1 cellular context compared by ENCODE assay signal in the genomic region with DNA sequence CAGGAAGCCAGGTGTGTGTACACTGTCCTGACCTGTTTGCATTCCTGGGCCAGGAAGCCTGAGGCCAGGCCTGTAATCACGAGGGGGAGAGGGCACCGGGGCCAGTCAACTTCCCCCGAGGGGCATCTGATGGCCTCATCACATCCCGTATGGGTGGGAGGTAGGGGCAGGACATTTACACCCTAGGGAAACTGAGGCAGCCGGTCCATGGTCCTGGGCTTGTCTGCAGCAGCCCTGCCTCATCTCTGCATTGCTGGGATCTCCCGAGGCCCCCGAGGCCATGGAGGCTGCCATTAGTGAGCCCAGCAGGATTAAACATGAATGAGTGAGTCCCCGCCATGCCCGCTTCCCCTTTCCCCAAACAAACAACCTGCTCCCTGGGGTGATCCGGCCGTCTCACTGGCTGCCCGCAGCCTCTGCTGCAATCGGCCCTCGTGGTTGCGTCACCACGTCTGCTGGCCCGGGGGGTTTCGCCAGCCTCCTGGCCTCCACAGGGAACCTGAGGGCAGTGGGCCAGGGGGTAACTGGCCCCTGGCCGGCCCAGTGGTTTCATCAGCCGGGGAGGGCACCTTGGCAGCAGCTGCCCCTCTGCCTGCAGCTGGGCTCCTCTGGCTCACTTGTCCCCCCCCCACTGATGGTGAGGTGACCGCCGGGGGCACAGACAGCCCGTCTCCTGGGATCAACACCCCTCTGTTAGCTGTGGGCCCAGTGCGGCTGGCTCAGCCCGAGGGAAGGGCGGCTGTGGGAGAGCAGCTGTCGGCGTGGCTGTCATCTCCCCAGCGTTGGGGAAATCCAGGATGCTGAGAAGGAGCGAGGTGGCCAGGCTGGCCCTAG.
A peak's percentile ranks its signal among the peaks of the same experiment; 100 is the strongest.
TF ChIP-seq lines count a peak whose summit lies in the region.

No MANE protein-coding gene starts in this region.

TF ChIP-seq in HepG2, 621 proteins besides CTCF, POLR2A, EP300 and RAD21 (continued from another document and continues in another):
- TF ChIP-seq, protein P1, sequence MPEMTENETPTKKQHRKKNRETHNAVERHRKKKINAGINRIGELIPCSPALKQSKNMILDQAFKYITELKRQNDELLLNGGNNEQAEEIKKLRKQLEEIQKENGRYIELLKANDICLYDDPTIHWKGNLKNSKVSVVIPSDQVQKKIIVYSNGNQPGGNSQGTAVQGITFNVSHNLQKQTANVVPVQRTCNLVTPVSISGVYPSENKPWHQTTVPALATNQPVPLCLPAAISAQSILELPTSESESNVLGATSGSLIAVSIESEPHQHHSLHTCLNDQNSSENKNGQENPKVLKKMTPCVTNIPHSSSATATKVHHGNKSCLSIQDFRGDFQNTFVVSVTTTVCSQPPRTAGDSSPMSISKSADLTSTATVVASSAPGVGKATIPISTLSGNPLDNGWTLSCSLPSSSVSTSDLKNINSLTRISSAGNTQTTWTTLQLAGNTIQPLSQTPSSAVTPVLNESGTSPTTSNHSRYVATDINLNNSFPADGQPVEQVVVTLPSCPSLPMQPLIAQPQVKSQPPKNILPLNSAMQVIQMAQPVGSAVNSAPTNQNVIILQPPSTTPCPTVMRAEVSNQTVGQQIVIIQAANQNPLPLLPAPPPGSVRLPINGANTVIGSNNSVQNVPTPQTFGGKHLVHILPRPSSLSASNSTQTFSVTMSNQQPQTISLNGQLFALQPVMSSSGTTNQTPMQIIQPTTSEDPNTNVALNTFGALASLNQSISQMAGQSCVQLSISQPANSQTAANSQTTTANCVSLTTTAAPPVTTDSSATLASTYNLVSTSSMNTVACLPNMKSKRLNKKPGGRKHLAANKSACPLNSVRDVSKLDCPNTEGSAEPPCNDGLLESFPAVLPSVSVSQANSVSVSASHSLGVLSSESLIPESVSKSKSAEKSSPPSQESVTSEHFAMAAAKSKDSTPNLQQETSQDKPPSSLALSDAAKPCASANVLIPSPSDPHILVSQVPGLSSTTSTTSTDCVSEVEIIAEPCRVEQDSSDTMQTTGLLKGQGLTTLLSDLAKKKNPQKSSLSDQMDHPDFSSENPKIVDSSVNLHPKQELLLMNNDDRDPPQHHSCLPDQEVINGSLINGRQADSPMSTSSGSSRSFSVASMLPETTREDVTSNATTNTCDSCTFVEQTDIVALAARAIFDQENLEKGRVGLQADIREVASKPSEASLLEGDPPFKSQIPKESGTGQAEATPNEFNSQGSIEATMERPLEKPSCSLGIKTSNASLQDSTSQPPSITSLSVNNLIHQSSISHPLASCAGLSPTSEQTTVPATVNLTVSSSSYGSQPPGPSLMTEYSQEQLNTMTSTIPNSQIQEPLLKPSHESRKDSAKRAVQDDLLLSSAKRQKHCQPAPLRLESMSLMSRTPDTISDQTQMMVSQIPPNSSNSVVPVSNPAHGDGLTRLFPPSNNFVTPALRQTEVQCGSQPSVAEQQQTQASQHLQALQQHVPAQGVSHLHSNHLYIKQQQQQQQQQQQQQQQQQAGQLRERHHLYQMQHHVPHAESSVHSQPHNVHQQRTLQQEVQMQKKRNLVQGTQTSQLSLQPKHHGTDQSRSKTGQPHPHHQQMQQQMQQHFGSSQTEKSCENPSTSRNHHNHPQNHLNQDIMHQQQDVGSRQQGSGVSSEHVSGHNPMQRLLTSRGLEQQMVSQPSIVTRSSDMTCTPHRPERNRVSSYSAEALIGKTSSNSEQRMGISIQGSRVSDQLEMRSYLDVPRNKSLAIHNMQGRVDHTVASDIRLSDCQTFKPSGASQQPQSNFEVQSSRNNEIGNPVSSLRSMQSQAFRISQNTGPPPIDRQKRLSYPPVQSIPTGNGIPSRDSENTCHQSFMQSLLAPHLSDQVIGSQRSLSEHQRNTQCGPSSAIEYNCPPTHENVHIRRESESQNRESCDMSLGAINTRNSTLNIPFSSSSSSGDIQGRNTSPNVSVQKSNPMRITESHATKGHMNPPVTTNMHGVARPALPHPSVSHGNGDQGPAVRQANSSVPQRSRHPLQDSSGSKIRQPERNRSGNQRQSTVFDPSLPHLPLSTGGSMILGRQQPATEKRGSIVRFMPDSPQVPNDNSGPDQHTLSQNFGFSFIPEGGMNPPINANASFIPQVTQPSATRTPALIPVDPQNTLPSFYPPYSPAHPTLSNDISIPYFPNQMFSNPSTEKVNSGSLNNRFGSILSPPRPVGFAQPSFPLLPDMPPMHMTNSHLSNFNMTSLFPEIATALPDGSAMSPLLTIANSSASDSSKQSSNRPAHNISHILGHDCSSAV (CRISPR knock-in tag; IDR thresholded peaks at IDR 0.05; ENCODE audit: borderline replicate concordance), result no peak
- TF ChIP-seq MIER2 (CRISPR knock-in tag; IDR thresholded peaks at IDR 0.05), result no peak
- TF ChIP-seq ZNF337 (CRISPR knock-in tag; IDR thresholded peaks at IDR 0.05; ENCODE audit: borderline replicate concordance, low read depth), result peak; percentile 85
- TF ChIP-seq POGK (CRISPR knock-in tag; conservative IDR thresholded peaks at IDR 0.05), result peak; percentile 89; the same call in 1 of the 2 replicates
- TF ChIP-seq RFX5 (IDR thresholded peaks at IDR 0.05; ENCODE audit: low read depth, low read length), result no peak
- peak; percentile 96; the same call in 1 of the 2 replicates for TF ChIP-seq ZNF232 (CRISPR knock-in tag; IDR thresholded peaks at IDR 0.05; ENCODE audit: borderline replicate concordance)
- peak; percentile 94 for TF ChIP-seq YEATS4 (CRISPR knock-in tag; IDR thresholded peaks at IDR 0.05; ENCODE audit: borderline replicate concordance)
- no peak; the same call in 1 of the 2 replicates for TF ChIP-seq ZNF20 (CRISPR knock-in tag; IDR thresholded peaks at IDR 0.05)
- TF ChIP-seq TRIM24 (CRISPR knock-in tag; IDR thresholded peaks at IDR 0.05), result peak; percentile 58; the same call in 1 of the 2 replicates
- no peak for TF ChIP-seq ZNF644 (CRISPR knock-in tag; IDR thresholded peaks at IDR 0.05; ENCODE audit: low read depth)
- no peak for TF ChIP-seq ZNF180 (CRISPR knock-in tag; IDR thresholded peaks at IDR 0.05; ENCODE audit: borderline replicate concordance, low read depth)
- TF ChIP-seq, protein P2, sequence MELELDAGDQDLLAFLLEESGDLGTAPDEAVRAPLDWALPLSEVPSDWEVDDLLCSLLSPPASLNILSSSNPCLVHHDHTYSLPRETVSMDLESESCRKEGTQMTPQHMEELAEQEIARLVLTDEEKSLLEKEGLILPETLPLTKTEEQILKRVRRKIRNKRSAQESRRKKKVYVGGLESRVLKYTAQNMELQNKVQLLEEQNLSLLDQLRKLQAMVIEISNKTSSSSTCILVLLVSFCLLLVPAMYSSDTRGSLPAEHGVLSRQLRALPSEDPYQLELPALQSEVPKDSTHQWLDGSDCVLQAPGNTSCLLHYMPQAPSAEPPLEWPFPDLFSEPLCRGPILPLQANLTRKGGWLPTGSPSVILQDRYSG (CRISPR knock-in tag; IDR thresholded peaks at IDR 0.05), result no peak
- TF ChIP-seq BRD4 (CRISPR knock-in tag; IDR thresholded peaks at IDR 0.05), result peak; percentile 50
- TF ChIP-seq ZNF530 (CRISPR knock-in tag; IDR thresholded peaks at IDR 0.05; ENCODE audit: low read depth), result no peak
- TF ChIP-seq ZMAT3 (CRISPR knock-in tag; conservative IDR thresholded peaks at IDR 0.05), result peak; percentile 68; the same call in 1 of the 2 replicates
- peak; percentile 25 for TF ChIP-seq CBX1 (IDR thresholded peaks at IDR 0.05; ENCODE audit: low read depth)
- TF ChIP-seq ZNF570 (CRISPR knock-in tag; IDR thresholded peaks at IDR 0.05; ENCODE audit: borderline replicate concordance), result peak; percentile 23; the same call in 1 of the 2 replicates
- TF ChIP-seq KDM2A (CRISPR knock-in tag; IDR thresholded peaks at IDR 0.05; ENCODE audit: borderline replicate concordance, low read depth), result peak; percentile 92
- TF ChIP-seq NONO (IDR thresholded peaks at IDR 0.05), result no peak
- peak; percentile 71 for TF ChIP-seq NONO (CRISPR knock-in tag; conservative IDR thresholded peaks at IDR 0.05)
- peak; percentile 98 for TF ChIP-seq MED1 (CRISPR knock-in tag; IDR thresholded peaks at IDR 0.05)
- peak; percentile 76 for TF ChIP-seq YEATS2 (CRISPR knock-in tag; IDR thresholded peaks at IDR 0.05; ENCODE audit: borderline replicate concordance)
- TF ChIP-seq HMG20B (CRISPR knock-in tag; conservative IDR thresholded peaks at IDR 0.05), result peak; percentile 83; the same call in 1 of the 2 replicates
- peak; percentile 52; the same call in 1 of the 2 replicates for TF ChIP-seq ZNF264 (CRISPR knock-in tag; IDR thresholded peaks at IDR 0.05)
- peak; percentile 87 for TF ChIP-seq ERF (CRISPR knock-in tag; IDR thresholded peaks at IDR 0.05)
- TF ChIP-seq, protein P3, sequence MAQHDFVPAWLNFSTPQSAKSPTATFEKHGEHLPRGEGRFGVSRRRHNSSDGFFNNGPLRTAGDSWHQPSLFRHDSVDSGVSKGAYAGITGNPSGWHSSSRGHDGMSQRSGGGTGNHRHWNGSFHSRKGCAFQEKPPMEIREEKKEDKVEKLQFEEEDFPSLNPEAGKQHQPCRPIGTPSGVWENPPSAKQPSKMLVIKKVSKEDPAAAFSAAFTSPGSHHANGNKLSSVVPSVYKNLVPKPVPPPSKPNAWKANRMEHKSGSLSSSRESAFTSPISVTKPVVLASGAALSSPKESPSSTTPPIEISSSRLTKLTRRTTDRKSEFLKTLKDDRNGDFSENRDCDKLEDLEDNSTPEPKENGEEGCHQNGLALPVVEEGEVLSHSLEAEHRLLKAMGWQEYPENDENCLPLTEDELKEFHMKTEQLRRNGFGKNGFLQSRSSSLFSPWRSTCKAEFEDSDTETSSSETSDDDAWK (CRISPR knock-in tag; IDR thresholded peaks at IDR 0.05), result no peak
- peak; percentile 91 for TF ChIP-seq SNAI1 (CRISPR knock-in tag; IDR thresholded peaks at IDR 0.05; ENCODE audit: borderline replicate concordance)
- TF ChIP-seq ATAD3A (CRISPR knock-in tag; IDR thresholded peaks at IDR 0.05), result peak; percentile 60; the same call in 1 of the 2 replicates
- TF ChIP-seq IRF1 (CRISPR knock-in tag; IDR thresholded peaks at IDR 0.05; ENCODE audit: low read depth), result no peak; the same call in none of the 2 replicates
- peak; percentile 75; the same call in 1 of the 2 replicates for TF ChIP-seq MZF1 (CRISPR knock-in tag; IDR thresholded peaks at IDR 0.05; ENCODE audit: borderline replicate concordance)
- peak; percentile 48 for TF ChIP-seq SRSF4 (IDR thresholded peaks at IDR 0.05; ENCODE audit: low read depth, low read length, poor library complexity, severe bottlenecking)
- no peak for TF ChIP-seq NR3C1 (CRISPR knock-in tag; IDR thresholded peaks at IDR 0.05)
- TF ChIP-seq ZKSCAN8 (CRISPR knock-in tag; IDR thresholded peaks at IDR 0.05; ENCODE audit: borderline replicate concordance), result peak; percentile 49; the same call in 1 of the 2 replicates
- TF ChIP-seq SIN3A (IDR thresholded peaks at IDR 0.05; ENCODE audit: borderline replicate concordance, low read depth, low read length), result peak; percentile 71
- TF ChIP-seq, protein P4, sequence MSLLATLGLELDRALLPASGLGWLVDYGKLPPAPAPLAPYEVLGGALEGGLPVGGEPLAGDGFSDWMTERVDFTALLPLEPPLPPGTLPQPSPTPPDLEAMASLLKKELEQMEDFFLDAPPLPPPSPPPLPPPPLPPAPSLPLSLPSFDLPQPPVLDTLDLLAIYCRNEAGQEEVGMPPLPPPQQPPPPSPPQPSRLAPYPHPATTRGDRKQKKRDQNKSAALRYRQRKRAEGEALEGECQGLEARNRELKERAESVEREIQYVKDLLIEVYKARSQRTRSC (CRISPR knock-in tag; IDR thresholded peaks at IDR 0.05; ENCODE audit: low read depth), result peak; percentile 95
- TF ChIP-seq ZNF615 (CRISPR knock-in tag; IDR thresholded peaks at IDR 0.05; ENCODE audit: borderline replicate concordance), result peak; percentile 89; the same call in 1 of the 2 replicates
- no peak for TF ChIP-seq ZMAT5 (CRISPR knock-in tag; IDR thresholded peaks at IDR 0.05; ENCODE audit: borderline replicate concordance, low read depth)
- TF ChIP-seq, protein P5, sequence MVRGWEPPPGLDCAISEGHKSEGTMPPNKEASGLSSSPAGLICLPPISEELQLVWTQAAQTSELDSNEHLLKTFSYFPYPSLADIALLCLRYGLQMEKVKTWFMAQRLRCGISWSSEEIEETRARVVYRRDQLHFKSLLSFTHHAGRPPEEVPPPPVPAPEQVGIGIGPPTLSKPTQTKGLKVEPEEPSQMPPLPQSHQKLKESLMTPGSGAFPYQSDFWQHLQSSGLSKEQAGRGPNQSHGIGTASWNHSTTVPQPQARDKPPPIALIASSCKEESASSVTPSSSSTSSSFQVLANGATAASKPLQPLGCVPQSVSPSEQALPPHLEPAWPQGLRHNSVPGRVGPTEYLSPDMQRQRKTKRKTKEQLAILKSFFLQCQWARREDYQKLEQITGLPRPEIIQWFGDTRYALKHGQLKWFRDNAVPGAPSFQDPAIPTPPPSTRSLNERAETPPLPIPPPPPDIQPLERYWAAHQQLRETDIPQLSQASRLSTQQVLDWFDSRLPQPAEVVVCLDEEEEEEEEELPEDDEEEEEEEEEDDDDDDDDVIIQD (CRISPR knock-in tag; IDR thresholded peaks at IDR 0.05; ENCODE audit: low read depth), result no peak
- peak; percentile 92 for TF ChIP-seq ZFX (CRISPR knock-in tag; IDR thresholded peaks at IDR 0.05; ENCODE audit: low read depth)
- TF ChIP-seq ZNF616 (CRISPR knock-in tag; IDR thresholded peaks at IDR 0.05; ENCODE audit: low read depth), result peak; percentile 89
